28 cellular contexts compared by ENCODE assay signal in the genomic region with DNA sequence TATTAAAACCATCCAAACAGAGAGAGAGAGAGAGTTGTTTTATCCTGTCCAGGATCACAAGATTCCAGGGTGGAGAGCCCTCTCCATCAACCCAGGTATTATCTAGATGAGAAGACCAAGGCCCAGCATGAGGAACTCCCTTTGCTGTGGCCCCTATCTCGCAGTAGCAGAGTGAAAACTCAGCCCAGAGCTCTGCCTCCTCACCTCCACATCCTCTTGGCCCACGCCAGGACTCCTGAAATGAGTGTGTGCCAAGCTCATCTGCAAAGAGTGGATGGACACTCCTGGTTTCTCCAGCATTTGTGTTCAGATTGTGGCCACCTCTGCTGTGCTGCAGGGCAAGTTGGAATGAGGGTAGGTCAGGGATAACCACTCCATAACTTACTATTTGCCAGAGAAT.
"Had no signal": no experiment of that assay in that cellular context is flagged by ENCODE, and none has a peak within 500 bp of the region (broad histone marks: within the 10 kb centered on the region; RNA-seq: fewer than 3 reads in every experiment).

No MANE protein-coding gene starts in this region.

- H3K4me3 ChIP-seq: left ventricle myocardium inferior, lung, neural progenitor cell, skin epidermis, suprapubic skin, thoracic aorta, tibial nerve, uterus had no signal

- H3K4me2 ChIP-seq: neural progenitor cell had no signal

- DNase-seq: hypothalamus; islet precursor cell; left ventricle myocardium inferior; mesendoderm; naive B cell; natural killer cell; nephron progenitor cell; occipital lobe; retina; right cardiac atrium; stimulated activated CD4-positive, alpha-beta T cell treated with anti-CD3 and anti-CD28 coated beads, Interleukin-12 subunit alpha, Interleukin-12 subunit beta, amount 100 ng/mL, for 4 hours; stimulated activated CD4-positive, alpha-beta T cell treated with anti-CD3 and anti-CD28 coated beads, Interleukin-15, amount 100 ng/mL, for 24 hours; stimulated activated CD4-positive, alpha-beta T cell treated with anti-CD3 and anti-CD28 coated beads, Interleukin-2, amount 100 ng/mL, for 24 hours; stimulated activated CD4-positive, alpha-beta T cell treated with anti-CD3 and anti-CD28 coated beads, Interleukin-4, amount 100 ng/mL, for 1 hour; stimulated activated naive CD4-positive, alpha-beta T cell; uterus had no signal

- H3K4me1 ChIP-seq: left ventricle myocardium inferior, neural progenitor cell, suprapubic skin, tibial nerve, uterus had no signal

- H3K4me1 Mint-ChIP-seq: naive B cell had no signal

- H3K9me3 Mint-ChIP-seq: natural killer cell, neural progenitor cell, type B pancreatic cell had no signal

- H2AFZ ChIP-seq: neural progenitor cell had no signal

- H3K9me3 ChIP-seq: neutrophil, suprapubic skin, thoracic aorta, tibial nerve, uterus had no signal

- H3K27me3 ChIP-seq: neural progenitor cell, neutrophil, suprapubic skin, tibial nerve, uterus had no signal

- H3K36me3 ChIP-seq: left ventricle myocardium inferior, neural progenitor cell, neutrophil, suprapubic skin, thoracic aorta, tibial nerve, uterus had no signal

- H3K4me3 Mint-ChIP-seq: mesothelial cell of epicardium; naive B cell; natural killer cell; nephron progenitor cell; neural progenitor cell; stimulated activated naive CD8-positive, alpha-beta T cell treated with anti-CD3 and anti-CD28 coated beads, Interleukin-15, Interleukin-2, amounts not matched to agents 100 ng/mL and 50 ng/mL, for 24 hours; type B pancreatic cell had no signal

- H3K27ac ChIP-seq: left ventricle myocardium inferior, neural progenitor cell, neutrophil, skin epidermis, suprapubic skin, thoracic aorta, tibial nerve, uterus had no signal

- H3K9ac ChIP-seq: neural progenitor cell had no signal

- H3K27me3 Mint-ChIP-seq: naive B cell; stimulated activated naive CD8-positive, alpha-beta T cell treated with anti-CD3 and anti-CD28 coated beads, Interleukin-15, Interleukin-2, amounts not matched to agents 100 ng/mL and 50 ng/mL, for 24 hours had no signal

- H3K36me3 Mint-ChIP-seq: mesothelial cell of epicardium, naive B cell, natural killer cell, neural progenitor cell, type B pancreatic cell had no signal

- H3K27ac Mint-ChIP-seq: mesothelial cell of epicardium; naive B cell; nephron progenitor cell; neural progenitor cell; progenitor cell of endocrine pancreas; stimulated activated naive CD8-positive, alpha-beta T cell treated with anti-CD3 and anti-CD28 coated beads, Interleukin-15, Interleukin-2, amounts not matched to agents 100 ng/mL and 50 ng/mL, for 24 hours; type B pancreatic cell had no signal

- ATAC-seq: natural killer cell, right cardiac atrium, sciatic nerve had no signal
